9 cellular contexts compared by ENCODE assay signal in genomic region chr6:116938305-116938704, GRCh38.
"Had no signal": no experiment of that assay in that cellular context is flagged by ENCODE, and none has a peak within 500 bp of the region (broad histone marks: within the 10 kb centered on the region; RNA-seq: fewer than 3 reads in every experiment).

No MANE protein-coding gene starts in this region.

- H3K36me3 ChIP-seq: HAP-1 had no signal

- H3K4me1 ChIP-seq: HAP-1 had no signal

- ATAC-seq: GM23338, HCT116 had no signal

- DNase-seq: GM23248, GOT3, H7, H9, HCEC 1CT, HFFc6 had no signal

- H3K4me3 ChIP-seq: GM23248, GM23338, HAP-1 had no signal

- H3K27ac ChIP-seq: GM23248 had no signal

- H3K9me3 ChIP-seq: HAP-1 had no signal
